8 cellular contexts compared by ENCODE assay signal in the genomic region with DNA sequence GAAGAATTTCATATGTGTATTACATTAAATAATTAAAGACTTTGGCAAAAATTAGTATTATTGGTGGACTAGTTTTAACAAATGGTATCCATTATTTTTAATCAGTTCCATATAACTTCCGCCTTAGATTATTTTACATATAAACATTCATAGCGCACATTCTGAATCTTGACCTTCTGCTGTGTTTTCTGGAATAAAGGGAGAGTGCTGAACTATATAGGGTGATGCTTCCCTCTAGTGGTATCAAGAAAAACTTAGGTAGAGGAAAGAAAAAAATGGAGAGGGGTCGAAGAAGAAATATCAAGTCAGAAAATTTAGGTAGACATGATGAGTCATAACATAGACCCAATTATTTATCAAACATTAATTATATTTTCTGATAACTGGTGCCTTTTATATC.
DNase-seq lines count a peak whose midpoint lies in the region; ATAC-seq lines count a peak whose summit lies in the region.

No MANE protein-coding gene starts in this region.

- ATAC-seq in esophagus mucosa (no peak), GM19452 (IDR thresholded peaks at IDR 0.05; ENCODE audit: unreplicated experiment) (no peak)

- DNase-seq in DMS79 treated with DMSO at 0.1 percent for 48 hours (lab: John Stamatoyannopoulos, UW) (peak; percentile 14), DMS79 (lab: John Stamatoyannopoulos, UW) (no peak), NCI-H2081 treated with DMSO at 0.1 percent for 48 hours (lab: John Stamatoyannopoulos, UW) (peak; percentile 59), brain pericyte (ENCODE audit: low read depth, low spot score) (peak; percentile 8), lung microvascular endothelial cell (ENCODE audit: low read depth in 2 of 2) (peak; percentile 31 to 60)
- no peak for DNase-seq in activated T-cell treated with anti-CD3 and anti-CD28 coated beads, Interleukin-2, amount 50 U/mL, for 48 hours

Comparison
In these comparisons a context has a peak if more than half of its experiments do, and no peak if none do; other contexts are left out.
1. DNase-seq: peak in DMS79 treated with DMSO at 0.1 percent for 48 hours (single experiment), NCI-H2081 treated with DMSO at 0.1 percent for 48 hours (single experiment), brain pericyte (single experiment) and lung microvascular endothelial cell (2 of 2); none in DMS79 (single experiment) and activated T-cell treated with anti-CD3 and anti-CD28 coated beads, Interleukin-2, amount 50 U/mL, for 48 hours (0 of 2).